In the genomic region with DNA sequence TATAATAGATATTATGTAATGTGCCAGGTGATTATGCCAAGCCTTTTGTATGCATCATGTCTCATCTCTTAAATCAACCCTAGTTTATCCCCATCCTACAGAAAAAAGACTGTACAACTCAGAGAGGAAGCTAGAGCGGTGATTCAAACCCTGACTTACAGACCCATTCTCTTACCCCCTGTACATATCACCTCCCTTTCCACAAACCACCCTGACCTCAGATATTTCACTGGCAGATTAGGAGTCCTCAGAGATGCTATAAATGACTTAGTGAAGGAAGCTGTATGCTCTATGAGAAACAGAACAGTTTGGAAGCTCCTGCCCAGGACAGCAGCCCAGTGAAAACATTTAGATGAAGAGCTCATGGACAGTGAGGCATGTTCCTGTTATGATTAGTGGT, we compare ENCODE assay signal across 18 cellular contexts.
A peak's percentile ranks its signal among the peaks of the same experiment; 100 is the strongest.
DNase-seq lines count a peak whose midpoint lies in the region; ATAC-seq, FAIRE-seq and TF ChIP-seq lines count a peak whose summit lies in the region.
"Had no signal": no experiment of that assay in that cellular context is flagged by ENCODE, and none has a peak within 500 bp of the region (broad histone marks: within the 10 kb centered on the region; RNA-seq: fewer than 3 reads in every experiment).

No MANE protein-coding gene starts in this region.

- whole genome bisulfite sequencing in aorta, 2 donors = 99 to 100% methylated on average over 1 of the region's 1 CpG

- no peaks in the 10 kb centered on the region for H3K79me2 ChIP-seq in astrocyte (ENCODE audit: insufficient read depth, low read length)

- H3K36me3 Mint-ChIP-seq in activated CD4-positive, alpha-beta T cell treated with anti-CD3 and anti-CD28 coated beads for 36 hours (ENCODE audit: low read depth) = no peaks in the 10 kb centered on the region
- H3K36me3 Mint-ChIP-seq in Calu3 (ENCODE audit: insufficient read depth, unreplicated experiment) = peaks cover 70% of the 10 kb centered on the region
- peaks cover 14% of the 10 kb centered on the region for H3K36me3 Mint-ChIP-seq in astrocyte (ENCODE audit: low read depth, unreplicated experiment)
- H3K36me3 Mint-ChIP-seq: CD14-positive monocyte had no signal

- H2AFZ ChIP-seq in astrocyte (ENCODE audit: low read depth, low read length) = no peak overlapping the region

- H4K20me1 ChIP-seq in astrocyte (ENCODE audit: insufficient read depth, low read length) = peaks cover 6% of the 10 kb centered on the region

- H3K4me1 ChIP-seq in astrocyte (ENCODE audit: insufficient read depth, low read length) (peaks cover 50% of the 10 kb centered on the region), vagina (no peaks in the 10 kb centered on the region), aorta (ENCODE audit: control insufficient read depth in 1 of 2, insufficient read depth in 2 of 2, low read length in 2 of 2) (peaks cover 0 to 5% of the 10 kb centered on the region in 2 donors)
- H3K4me1 ChIP-seq: Peyer's patch had no signal

- CTCF ChIA-PET in activated CD4-positive, alpha-beta T cell treated with anti-CD3 and anti-CD28 coated beads for 36 hours (lab: Charles Lee) = no interaction called here
- CTCF ChIA-PET in Calu3 (lab: Charles Lee) = interaction anchor here (0.6 to 0.7 kb wide), 2 partner anchors 47 to 138 kb away, joined by 3 read pairs; no protein-coding TSS in a partner anchor

- H3K4me3 ChIP-seq in astrocyte (ENCODE audit: insufficient read depth, low read depth, low read length) = no peak overlapping the region
- H3K4me3 ChIP-seq in vagina = no peak overlapping the region
- H3K4me3 ChIP-seq in aorta (ENCODE audit: low read length in 2 of 2) = no peak overlapping the region
- H3K4me3 ChIP-seq: Peyer's patch had no signal

- no peaks in the 10 kb centered on the region for H3K9me3 Mint-ChIP-seq in activated CD4-positive, alpha-beta T cell treated with anti-CD3 and anti-CD28 coated beads for 36 hours (ENCODE audit: low read depth)
- H3K9me3 Mint-ChIP-seq in Calu3 (ENCODE audit: low read depth, unreplicated experiment) (no peaks in the 10 kb centered on the region), astrocyte (ENCODE audit: unreplicated experiment) (no peaks in the 10 kb centered on the region)
- H3K9me3 Mint-ChIP-seq: CD14-positive monocyte, H9 had no signal

- no peak for TF ChIP-seq POLR2A in vagina (IDR thresholded peaks at IDR 0.05)

- H3K36me3 ChIP-seq in astrocyte (ENCODE audit: insufficient read depth, low read length) = no peaks in the 10 kb centered on the region
- no peaks in the 10 kb centered on the region for H3K36me3 ChIP-seq in vagina
- H3K36me3 ChIP-seq in aorta (ENCODE audit: control insufficient read depth in 1 of 2, insufficient read depth in 2 of 2, low read length in 1 of 2) = no peaks in the 10 kb centered on the region

- peak; percentile 63 for ATAC-seq in activated CD4-positive, alpha-beta T cell treated with anti-CD3 and anti-CD28 coated beads for 36 hours
- ATAC-seq in GM21528 (IDR thresholded peaks at IDR 0.05; ENCODE audit: low FRiP score, unreplicated experiment) (no peak), aorta (ENCODE audit: low FRiP score) (no peak)
- ATAC-seq: Right ventricle myocardium inferior had no signal

- no peak overlapping the region for H3K9ac ChIP-seq in astrocyte (ENCODE audit: low read length)

- no peak overlapping the region for H3K27ac ChIP-seq in astrocyte (ENCODE audit: low read depth, low read length)
- no peak overlapping the region for H3K27ac ChIP-seq in vagina
- no peak overlapping the region for H3K27ac ChIP-seq in aorta (ENCODE audit: low read depth in 1 of 2, low read length in 2 of 2)
- H3K27ac ChIP-seq: 22Rv1, Peyer's patch had no signal

- POLR2A ChIA-PET in activated CD4-positive, alpha-beta T cell treated with anti-CD3 and anti-CD28 coated beads for 36 hours (lab: Charles Lee) = no interaction called here

- H3K27me3 Mint-ChIP-seq in activated CD4-positive, alpha-beta T cell treated with anti-CD3 and anti-CD28 coated beads for 36 hours = peaks cover 26% of the 10 kb centered on the region
- H3K27me3 Mint-ChIP-seq in Calu3 (ENCODE audit: unreplicated experiment) (no peaks in the 10 kb centered on the region), astrocyte (ENCODE audit: low read depth, unreplicated experiment) (no peaks in the 10 kb centered on the region)

- peaks cover 19% of the 10 kb centered on the region for H3K4me1 Mint-ChIP-seq in activated CD4-positive, alpha-beta T cell treated with anti-CD3 and anti-CD28 coated beads for 36 hours
- H3K4me1 Mint-ChIP-seq in Calu3 (ENCODE audit: low read depth, unreplicated experiment) = peaks cover 21% of the 10 kb centered on the region
- peaks cover 79% of the 10 kb centered on the region for H3K4me1 Mint-ChIP-seq in astrocyte (ENCODE audit: low read depth, unreplicated experiment)

- no peak overlapping the region for H3K27ac Mint-ChIP-seq in activated CD4-positive, alpha-beta T cell treated with anti-CD3 and anti-CD28 coated beads for 36 hours
- H3K27ac Mint-ChIP-seq in Calu3 (ENCODE audit: unreplicated experiment) (peak overlapping the region; percentile 6), astrocyte (ENCODE audit: unreplicated experiment) (peak overlapping the region; percentile 6)
- H3K27ac Mint-ChIP-seq: CD14-positive monocyte, H9 had no signal

- H3K9me3 ChIP-seq in astrocyte (ENCODE audit: insufficient read depth, low read depth, low read length) = no peaks in the 10 kb centered on the region
- H3K9me3 ChIP-seq in vagina = no peaks in the 10 kb centered on the region
- H3K9me3 ChIP-seq in aorta (ENCODE audit: control insufficient read depth, low read length) = no peaks in the 10 kb centered on the region
- H3K9me3 ChIP-seq: Peyer's patch had no signal

- H3K4me2 ChIP-seq in astrocyte (ENCODE audit: low read length) = no peak overlapping the region

- H3K4me3 Mint-ChIP-seq in activated CD4-positive, alpha-beta T cell treated with anti-CD3 and anti-CD28 coated beads for 36 hours = no peak overlapping the region
- no peak overlapping the region for H3K4me3 Mint-ChIP-seq in Calu3 (ENCODE audit: low read depth, unreplicated experiment)
- no peak overlapping the region for H3K4me3 Mint-ChIP-seq in astrocyte (ENCODE audit: unreplicated experiment)
- H3K4me3 Mint-ChIP-seq: CD14-positive monocyte, H9 had no signal

- intact Hi-C loops in activated CD4-positive, alpha-beta T cell treated with anti-CD3 and anti-CD28 coated beads for 36 hours (cut with DNase I, micrococcal nuclease) = no loop called here
- intact Hi-C loops in Calu3 (cut with micrococcal nuclease; ENCODE audit: unreplicated experiment) = no loop called here
- intact Hi-C loops in vagina (cut with DNase I) = no loop called here
- intact Hi-C loops in aorta (cut with DNase I) = no loop called here

- TF ChIP-seq CTCF in Calu3 (IDR thresholded peaks at IDR 0.05; ENCODE audit: unreplicated experiment) = no peak
- TF ChIP-seq CTCF in astrocyte (IDR thresholded peaks at IDR 0.05; ENCODE audit: insufficient read depth, low read depth, low read length) = no peak
- TF ChIP-seq CTCF in vagina (IDR thresholded peaks at IDR 0.05) = no peak

- no peak for DNase-seq in activated CD4-positive, alpha-beta T cell treated with anti-CD3 and anti-CD28 coated beads for 36 hours
- no peak for DNase-seq in activated CD4-positive, alpha-beta T cell treated with anti-CD3 and anti-CD28 coated beads for 48 hours
- DNase-seq in Calu3 = no peak
- DNase-seq in astrocyte (ENCODE audit: low read depth) = peak; percentile 34
- DNase-seq in myocyte (ENCODE audit: low read depth) = peak; percentile 38
- no peak for DNase-seq in vagina (ENCODE audit: extremely low spot score in 2 of 2)
- no peak for DNase-seq in aorta
- DNase-seq: H9; NCI-H1105; NCI-H2081 treated with DMSO at 0.1 percent for 48 hours; NCI-H748 treated with DMSO at 0.1 percent for 48 hours; NK-92 treated with Interleukin-12 subunit alpha and Interleukin-12 subunit beta, amount 100 ng/mL, for 24 hours; Peyer's patch had no signal

- no peaks in the 10 kb centered on the region for H3K27me3 ChIP-seq in astrocyte (ENCODE audit: insufficient read depth, low read length)
- no peaks in the 10 kb centered on the region for H3K27me3 ChIP-seq in vagina
- H3K27me3 ChIP-seq in aorta (ENCODE audit: control insufficient read depth in 1 of 2, insufficient read depth in 2 of 2, low read length in 1 of 2) = no peaks in the 10 kb centered on the region
- H3K27me3 ChIP-seq: Peyer's patch had no signal

- no TSS peak for BruUV-seq in Calu3 (replicated peaks; lab: Mats Ljungman, UMichigan)

- FAIRE-seq in astrocyte (lab: Jason Lieb, UNC) = no peak
- FAIRE-seq: G401.6 had no signal

Comparison
In these comparisons a context has a peak if more than half of its experiments do, and no peak if none do; other contexts are left out.
1. DNase-seq: peak in astrocyte (single experiment) and myocyte (single experiment); none in activated CD4-positive, alpha-beta T cell treated with anti-CD3 and anti-CD28 coated beads for 36 hours (single experiment), activated CD4-positive, alpha-beta T cell treated with anti-CD3 and anti-CD28 coated beads for 48 hours (single experiment), Calu3 (single experiment), vagina (0 of 2) and aorta (0 of 2).